28 cellular contexts compared by ENCODE assay signal in genomic region chr4:18081708-18082107, GRCh38.
"Had no signal": no experiment of that assay in that cellular context is flagged by ENCODE, and none has a peak within 500 bp of the region (broad histone marks: within the 10 kb centered on the region; RNA-seq: fewer than 3 reads in every experiment).

No MANE protein-coding gene starts in this region.

- H3K27me3 Mint-ChIP-seq: dendritic cell treated with granulocyte-macrophage colony-stimulating factor and Interleukin-4, amounts not matched to agents 40 ng/mL and 50 ng/mL, for 4 days had no signal

- H3K4me1 ChIP-seq: colonic mucosa, esophagus muscularis mucosa, foreskin keratinocyte, gastrocnemius medialis, gastroesophageal sphincter had no signal

- H3K4me3 ChIP-seq: colonic mucosa, coronary artery, dorsolateral prefrontal cortex, esophagus muscularis mucosa, esophagus squamous epithelium, gastrocnemius medialis, gastroesophageal sphincter, heart left ventricle, heart right ventricle had no signal

- DNase-seq: colonic mucosa; cortex of kidney; dermis blood vessel endothelial cell; dorsolateral prefrontal cortex; effector CD4-positive, alpha-beta T cell; effector CD8-positive, alpha-beta T cell; effector memory CD4-positive, alpha-beta T cell; effector memory CD8-positive, alpha-beta T cell; endodermal cell; erythroblast; esophagus squamous epithelium; foreskin fibroblast; foreskin keratinocyte; foreskin melanocyte; gastrocnemius medialis; glutamatergic neuron; head of caudate nucleus; heart left ventricle; heart right ventricle had no signal

- H3K27ac Mint-ChIP-seq: dendritic cell treated with granulocyte-macrophage colony-stimulating factor and Interleukin-4, amounts not matched to agents 40 ng/mL and 50 ng/mL, for 4 days; effector memory CD8-positive, alpha-beta T cell; endodermal cell had no signal

- H3K36me3 ChIP-seq: colonic mucosa, esophagus muscularis mucosa, esophagus squamous epithelium, gastrocnemius medialis, gastroesophageal sphincter, heart left ventricle, heart right ventricle had no signal

- ATAC-seq: effector memory CD8-positive, alpha-beta T cell; gastrocnemius medialis; gastroesophageal sphincter; heart left ventricle; heart right ventricle had no signal

- H3K27ac ChIP-seq: colonic mucosa, coronary artery, dorsolateral prefrontal cortex, epithelial cell of prostate, esophagus muscularis mucosa, esophagus squamous epithelium, foreskin keratinocyte, gastrocnemius medialis, gastroesophageal sphincter, heart left ventricle, heart right ventricle had no signal

- H3K9me3 ChIP-seq: colonic mucosa, esophagus squamous epithelium, gastrocnemius medialis, gastroesophageal sphincter, heart left ventricle had no signal

- H3K27me3 ChIP-seq: colonic mucosa, esophagus muscularis mucosa, esophagus squamous epithelium, foreskin keratinocyte, gastrocnemius medialis had no signal

- H3K9me3 Mint-ChIP-seq: effector memory CD8-positive, alpha-beta T cell; endodermal cell had no signal

- FAIRE-seq: colon, endometrium, endothelial cell of umbilical vein, frontal cortex had no signal

- H3K4me3 Mint-ChIP-seq: dendritic cell treated with granulocyte-macrophage colony-stimulating factor and Interleukin-4, amounts not matched to agents 40 ng/mL and 50 ng/mL, for 4 days; effector memory CD8-positive, alpha-beta T cell; endodermal cell had no signal
